10 cellular contexts compared by ENCODE assay signal in the genomic region with DNA sequence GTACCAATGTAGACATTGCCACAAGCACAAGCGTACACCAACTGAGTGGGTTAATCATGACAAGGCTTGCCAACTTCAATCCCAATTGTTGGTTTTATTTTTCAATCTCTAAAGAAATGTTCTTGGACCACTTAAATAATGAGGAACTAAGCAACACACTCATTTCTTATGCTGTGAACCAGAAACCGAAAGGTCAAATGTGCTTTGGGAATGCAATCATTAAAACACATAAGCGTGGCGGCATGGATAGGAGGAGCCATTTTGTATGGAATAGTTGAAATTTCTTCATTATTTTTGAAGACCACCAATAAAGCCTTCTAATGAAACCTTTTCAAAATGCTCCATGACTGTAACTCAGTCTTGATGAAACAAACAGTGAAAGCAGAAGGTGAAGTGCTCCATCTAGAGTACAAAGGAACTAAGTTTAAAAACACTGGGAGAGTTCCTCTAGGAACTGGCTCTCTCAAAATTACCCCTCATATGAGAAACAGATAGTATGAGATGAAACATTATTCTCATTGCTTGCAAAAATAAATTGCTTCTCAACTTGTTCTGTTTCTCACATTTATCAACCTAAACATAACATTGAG.
DNase-seq lines count a peak whose midpoint lies in the region; TF ChIP-seq lines count a peak whose summit lies in the region.
"Had no signal": no experiment of that assay in that cellular context is flagged by ENCODE, and none has a peak within 500 bp of the region (broad histone marks: within the 10 kb centered on the region; RNA-seq: fewer than 3 reads in every experiment).

No MANE protein-coding gene starts in this region.

- H3K4me3 Mint-ChIP-seq in T-helper 2 cell treated with Interferon-gamma antibody and Interleukin-4, amounts not matched to agents 5 μg/mL and 100 μg/mL, for 36 hours = no peak overlapping the region

- H3K27ac Mint-ChIP-seq in T-helper 2 cell treated with Interferon-gamma antibody and Interleukin-4, amounts not matched to agents 5 μg/mL and 100 μg/mL, for 36 hours = no peak overlapping the region

- intact Hi-C loops in dorsolateral prefrontal cortex (cut with DNase I) = no loop called here

- no peaks in the 10 kb centered on the region for H3K27me3 ChIP-seq in dorsolateral prefrontal cortex
- H3K27me3 ChIP-seq: vagina had no signal

- H3K4me3 ChIP-seq in epithelial cell of esophagus (ENCODE audit: low read length) = no peak overlapping the region
- no peak overlapping the region for H3K4me3 ChIP-seq in dorsolateral prefrontal cortex
- H3K4me3 ChIP-seq: vagina had no signal

- H3K27ac ChIP-seq in dorsolateral prefrontal cortex = no peak overlapping the region
- H3K27ac ChIP-seq: vagina had no signal

- H3K27me3 Mint-ChIP-seq in T-helper 2 cell treated with Interferon-gamma antibody and Interleukin-4, amounts not matched to agents 5 μg/mL and 100 μg/mL, for 36 hours (ENCODE audit: low read depth) = no peaks in the 10 kb centered on the region

- H3K36me3 Mint-ChIP-seq in T-helper 2 cell treated with Interferon-gamma antibody and Interleukin-4, amounts not matched to agents 5 μg/mL and 100 μg/mL, for 36 hours (ENCODE audit: low read depth) = no peaks in the 10 kb centered on the region

- DNase-seq in NCI-H82 (lab: John Stamatoyannopoulos, UW) = peak; percentile 15
- DNase-seq in NCI-H82 treated with DMSO at 0.1 percent for 48 hours (lab: John Stamatoyannopoulos, UW; ENCODE audit: unreplicated experiment) = no peak
- peak; percentile 60 for DNase-seq in NCI-H748 treated with DMSO at 0.1 percent for 48 hours (lab: John Stamatoyannopoulos, UW)
- peak; percentile 44 for DNase-seq in epithelial cell of esophagus (ENCODE audit: low read depth)
- peak; percentile 3 for DNase-seq in putamen (ENCODE audit: low spot score)
- DNase-seq in dorsolateral prefrontal cortex = no peak
- DNase-seq in NCI-H446 (lab: John Stamatoyannopoulos, UW) = no peak
- no peak for DNase-seq in T-helper 2 cell treated with Interferon-gamma antibody and Interleukin-4, amounts not matched to agents 5 μg/mL and 100 μg/mL, for 36 hours (ENCODE audit: low spot score)
- DNase-seq: NCI-H524 treated with DMSO at 0.1 percent for 48 hours had no signal

- no peaks in the 10 kb centered on the region for H3K4me1 Mint-ChIP-seq in T-helper 2 cell treated with Interferon-gamma antibody and Interleukin-4, amounts not matched to agents 5 μg/mL and 100 μg/mL, for 36 hours (ENCODE audit: low read depth)

- TF ChIP-seq CTCF in epithelial cell of esophagus (IDR thresholded peaks at IDR 0.05; ENCODE audit: insufficient read depth, low read depth, low read length, missing control alignments) (peak; percentile 67), dorsolateral prefrontal cortex (IDR thresholded peaks at IDR 0.05 in 54 of 56, conservative IDR thresholded peaks at IDR 0.05 in 2 of 56; ENCODE audit: low read depth in 1 of 56, partially characterized antibody in 56 of 56) (peak in 23 of 56 donors; percentile 8 to 53 (median 26))

- H3K9me3 Mint-ChIP-seq in T-helper 2 cell treated with Interferon-gamma antibody and Interleukin-4, amounts not matched to agents 5 μg/mL and 100 μg/mL, for 36 hours = peaks cover 14% of the 10 kb centered on the region

Comparison
In these comparisons a context has a peak if more than half of its experiments do, and no peak if none do; other contexts are left out.
1. DNase-seq: peak in NCI-H82 (single experiment), NCI-H748 treated with DMSO at 0.1 percent for 48 hours (single experiment), epithelial cell of esophagus (single experiment) and putamen (single experiment); none in NCI-H82 treated with DMSO at 0.1 percent for 48 hours (single experiment), dorsolateral prefrontal cortex (0 of 10), NCI-H446 (0 of 2) and T-helper 2 cell treated with Interferon-gamma antibody and Interleukin-4, amounts not matched to agents 5 μg/mL and 100 μg/mL, for 36 hours (single experiment).